In the genomic region with DNA sequence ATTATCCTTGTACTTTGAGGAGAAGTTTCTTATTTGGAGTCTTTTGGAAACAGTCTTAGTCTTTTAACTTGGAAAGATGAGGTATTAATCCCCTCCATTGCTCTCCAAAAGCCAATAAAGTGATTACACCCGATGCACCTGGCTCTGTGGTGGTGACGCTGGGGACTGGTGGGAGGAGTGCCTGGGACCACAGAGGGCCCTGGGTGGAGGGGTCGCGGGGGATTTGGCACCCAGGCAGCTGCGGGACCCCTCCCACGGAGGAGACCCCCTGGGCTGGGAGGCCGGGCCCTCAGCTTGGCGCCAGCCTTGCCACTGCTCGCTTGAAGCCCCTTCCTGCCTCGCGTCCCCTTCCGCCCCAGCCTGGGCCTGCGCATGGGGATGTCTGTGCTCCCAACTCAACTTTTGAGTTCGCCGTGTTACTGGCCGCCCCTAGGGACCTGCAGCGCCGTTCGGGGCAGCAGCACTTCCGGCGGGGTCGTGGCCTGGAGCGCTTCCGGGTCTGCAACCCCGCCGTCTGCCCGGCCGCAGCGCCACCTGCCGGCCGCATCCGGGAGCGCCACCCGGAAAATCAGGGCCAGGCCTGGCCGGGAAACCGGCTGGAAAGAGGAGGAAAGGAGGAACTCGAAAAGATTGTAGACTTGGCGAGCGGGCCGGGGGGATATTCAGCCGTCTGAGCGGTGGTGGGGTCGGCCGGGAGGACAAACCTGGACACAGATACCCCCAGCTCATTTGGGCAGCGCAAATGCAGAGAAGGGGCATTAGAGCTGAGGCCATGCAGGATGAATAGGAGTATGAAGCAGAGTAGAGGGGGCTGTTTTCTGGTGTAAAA, we compare ENCODE assay signal across 9 cellular contexts. TPM values are rescaled to one million over a fixed set of nuclear protein-coding genes. Genes with fewer than 3 reads are reported as not detected.
DNase-seq lines count a peak whose midpoint lies in the region; ATAC-seq and TF ChIP-seq lines count a peak whose summit lies in the region.
"Had no signal": no experiment of that assay in that cellular context is flagged by ENCODE, and none has a peak within 500 bp of the region (broad histone marks: within the 10 kb centered on the region; RNA-seq: fewer than 3 reads in every experiment).

No MANE protein-coding gene starts in this region.

- H3K27me3 ChIP-seq in esophagus squamous epithelium: no peaks in the 10 kb centered on the region
- H3K27me3 ChIP-seq in stomach smooth muscle (ENCODE audit: control insufficient read depth in 1 of 2, insufficient read depth in 2 of 2, low read length in 2 of 2): no peaks in the 10 kb centered on the region

- H3K36me3 ChIP-seq in OCI-LY7 (ENCODE audit: insufficient read depth, low read length) (peaks cover 63% of the 10 kb centered on the region), esophagus squamous epithelium (peaks cover 10 to 47% (median 15%) of the 10 kb centered on the region in 3 donors), stomach smooth muscle (ENCODE audit: control insufficient read depth in 2 of 2, insufficient read depth in 2 of 2, low read length in 2 of 2) (peaks cover 9 to 11% of the 10 kb centered on the region in 2 donors)

- H3K27ac ChIP-seq in OCI-LY7 (ENCODE audit: low read depth, low read length, poor library complexity, severe bottlenecking) (peak overlapping the region; percentile 93), esophagus squamous epithelium (peak overlapping the region; percentile 48 to 100 (median 88)), stomach smooth muscle (ENCODE audit: low read length) (peak overlapping the region; percentile 66)

- peaks cover 29% of the 10 kb centered on the region for H3K4me1 ChIP-seq in OCI-LY7 (ENCODE audit: insufficient read depth, low read length, poor library complexity, severe bottlenecking)
- H3K4me1 ChIP-seq in esophagus squamous epithelium: peaks cover 50 to 65% (median 51%) of the 10 kb centered on the region in 3 donors
- peaks cover 47% of the 10 kb centered on the region for H3K4me1 ChIP-seq in stomach smooth muscle (ENCODE audit: control insufficient read depth, insufficient read depth, low read length)

- no peaks in the 10 kb centered on the region for H3K9me2 ChIP-seq in OCI-LY7 (ENCODE audit: insufficient read depth, low read length)

- H3K4me3 Mint-ChIP-seq in activated T-cell treated with anti-CD3 and anti-CD28 coated beads, Interleukin-2, amount 50 U/mL, for 24 hours: peak overlapping the region; percentile 91
- H3K4me3 Mint-ChIP-seq in naive B cell: peak overlapping the region; percentile 64 to 90 (median 80)

- peak overlapping the region in 1 of 2 donors; percentile 48 for H3K9ac ChIP-seq in stomach smooth muscle (ENCODE audit: low read length in 2 of 2)

- CTCF ChIA-PET in OCI-LY7 (lab: Charles Lee; ENCODE audit: unreplicated experiment): no interaction called here

- TF ChIP-seq CTCF in OCI-LY7 (conservative IDR thresholded peaks at IDR 0.05; ENCODE audit: low read length): peak; percentile 94
- peak; percentile 97 to 99 (median 98) for TF ChIP-seq CTCF in esophagus squamous epithelium (IDR thresholded peaks at IDR 0.05)

- 14 to 16% methylated on average over 9 to 17 of the region's 45 CpGs for WGBS in esophagus squamous epithelium, 2 donors

- H3K27ac Mint-ChIP-seq in activated T-cell treated with anti-CD3 and anti-CD28 coated beads, Interleukin-2, amount 50 U/mL, for 24 hours: peak overlapping the region; percentile 96
- H3K27ac Mint-ChIP-seq in naive B cell: peak overlapping the region; percentile 87 to 98 (median 97)

- no peaks in the 10 kb centered on the region for H3K9me3 Mint-ChIP-seq in activated T-cell treated with anti-CD3 and anti-CD28 coated beads, Interleukin-2, amount 50 U/mL, for 24 hours
- H3K9me3 Mint-ChIP-seq in naive B cell: no peaks in the 10 kb centered on the region

- intact Hi-C loops in OCI-LY7 (cut with micrococcal nuclease; ENCODE audit: unreplicated experiment): loop anchor here (1.0 to 2.0 kb wide), 5 partner anchors 15 to 118 kb away; a partner anchor contains a TSS
- intact Hi-C loops in esophagus squamous epithelium (cut with DNase I): loop anchor here (5.0 kb wide), 1 partner anchor 54 kb away; a partner anchor contains a TSS

- TF ChIP-seq POLR2A in esophagus squamous epithelium (IDR thresholded peaks at IDR 0.05): peak in 1 of 4 donors; percentile 47

- peak overlapping the region; percentile 87 for H3K4me3 ChIP-seq in OCI-LY7 (ENCODE audit: low read depth, low read length, poor library complexity, severe bottlenecking)
- H3K4me3 ChIP-seq in esophagus squamous epithelium: peak overlapping the region in 3 of 4 donors; percentile 15 to 96 (median 29)
- H3K4me3 ChIP-seq in stomach smooth muscle (ENCODE audit: low read length in 2 of 2): peak overlapping the region in 1 of 2 donors; percentile 65

- H3K9me3 ChIP-seq in OCI-LY7 (ENCODE audit: low read length) (no peaks in the 10 kb centered on the region), esophagus squamous epithelium (no peaks in the 10 kb centered on the region), stomach smooth muscle (ENCODE audit: control insufficient read depth in 2 of 2, low read length in 2 of 2) (no peaks in the 10 kb centered on the region)

- H4K20me1 ChIP-seq in OCI-LY7 (ENCODE audit: insufficient read depth, low read length): peaks cover 10% of the 10 kb centered on the region

- ATAC-seq in HG03354 (IDR thresholded peaks at IDR 0.05; ENCODE audit: poor library complexity, severe bottlenecking, unreplicated experiment) (peak; percentile 49), naive B cell (ENCODE audit: low read depth in 2 of 2) (peak; percentile 31 to 36), GM18858 (IDR thresholded peaks at IDR 0.05; ENCODE audit: unreplicated experiment) (no peak)

- peak overlapping the region; percentile 98 for H3K4me2 ChIP-seq in OCI-LY7 (ENCODE audit: low read length)

- no peak overlapping the region for H2AFZ ChIP-seq in OCI-LY7 (ENCODE audit: low read length)

- no TSS peak for BruUV-seq in OCI-LY7 (replicated peaks; lab: Mats Ljungman, UMichigan)

- POLR2A ChIA-PET in OCI-LY7 (lab: Charles Lee): interaction anchor here (0.6 kb wide), 1 partner anchor 288 kb away, joined by 3 read pairs; no protein-coding TSS in a partner anchor

- DNase-seq in GDM1 (lab: John Stamatoyannopoulos, UW) (peak; percentile 61), OCI-LY7 (ENCODE audit: low spot score) (peak; percentile 97), esophagus squamous epithelium (lab: John Stamatoyannopoulos, UW) (no peak), naive B cell (peak; percentile 79)
- DNase-seq in activated T-cell treated with anti-CD3 and anti-CD28 coated beads, Interleukin-2, amount 50 U/mL, for 24 hours: peak; percentile 86

- H3K27me3 Mint-ChIP-seq in activated T-cell treated with anti-CD3 and anti-CD28 coated beads, Interleukin-2, amount 50 U/mL, for 24 hours: no peaks in the 10 kb centered on the region
- no peaks in the 10 kb centered on the region for H3K27me3 Mint-ChIP-seq in naive B cell

- peaks cover 52% of the 10 kb centered on the region for H3K36me3 Mint-ChIP-seq in activated T-cell treated with anti-CD3 and anti-CD28 coated beads, Interleukin-2, amount 50 U/mL, for 24 hours (ENCODE audit: low read depth)
- peaks cover 0 to 17% of the 10 kb centered on the region in 2 donors for H3K36me3 Mint-ChIP-seq in naive B cell

- peaks cover 35% of the 10 kb centered on the region for H3K4me1 Mint-ChIP-seq in activated T-cell treated with anti-CD3 and anti-CD28 coated beads, Interleukin-2, amount 50 U/mL, for 24 hours (ENCODE audit: low read depth)
- peaks cover 32 to 38% (median 33%) of the 10 kb centered on the region in 3 donors for H3K4me1 Mint-ChIP-seq in naive B cell

- H3K79me2 ChIP-seq in OCI-LY7 (ENCODE audit: insufficient read depth, low read depth, low read length): peaks cover 57% of the 10 kb centered on the region

RNA-seq across cellular contexts. Expression of a gene that starts 8.4 kb away (rescaled TPM):
- not detected in 2 replicates for total RNA-seq in OCI-LY7 (2014; rRNA removed; shearing (Covaris generic))
- 0.18 TPM in 1 of 2 replicates, not detected in the other for total RNA-seq in OCI-LY7 (2022)
- under 1 TPM in 3 of 4 donors, not detected in 1; 0.32 to 0.40 (median 0.38) TPM for total RNA-seq in esophagus squamous epithelium
- polyA plus RNA-seq in naive B cell (ENCODE audit: low read depth in 6 of 6): 1 to 10 TPM in 1 of 6 donors, under 1 TPM in 4, not detected in 1; 0.30 to 1.0 (median 0.49) TPM

RNA-seq across cellular contexts. Expression of a gene that starts 17.4 kb away (rescaled TPM):
- 0.44 and 1.5 TPM in 2 replicates for total RNA-seq in OCI-LY7 (2014; rRNA removed; shearing (Covaris generic))
- total RNA-seq in OCI-LY7 (2022) (13.8 and 15.9 TPM in 2 replicates), esophagus squamous epithelium (1 to 10 TPM in 1 of 4 donors, not detected in 3; 1.5 TPM)
- under 1 TPM in 3 of 6 donors, not detected in 3; 0.41 to 0.87 (median 0.53) TPM for polyA plus RNA-seq in naive B cell (ENCODE audit: low read depth in 6 of 6)
- total RNA-seq: renal cortical epithelial cell had no signal

RNA-seq across cellular contexts. Expression of a gene that starts 24.4 kb away (rescaled TPM):
- 10.7 and 14.8 TPM in 2 replicates for total RNA-seq in OCI-LY7 (2014; rRNA removed; shearing (Covaris generic))
- total RNA-seq in OCI-LY7 (2022) (45.7 and 49.7 TPM in 2 replicates), esophagus squamous epithelium (1 to 10 TPM in 1 of 4 donors, under 1 TPM in 2, not detected in 1; 0.76 to 1.1 (median 0.88) TPM)
- polyA plus RNA-seq in naive B cell (ENCODE audit: low read depth in 6 of 6): not detected

RNA-seq across cellular contexts. Expression of a gene that starts 34.4 kb away (rescaled TPM):
- 0.33 and 0.38 TPM in 2 replicates for total RNA-seq in OCI-LY7 (2014; rRNA removed; shearing (Covaris generic))
- total RNA-seq in OCI-LY7 (2022) (0.13 and 0.17 TPM in 2 replicates), esophagus squamous epithelium (under 1 TPM in 1 of 4 donors, not detected in 3; 0.09 TPM)
- polyA plus RNA-seq in naive B cell (ENCODE audit: low read depth in 6 of 6): 10 to 100 TPM in 5 of 6 donors, 1 to 10 TPM in 1; 6.4 to 45.0 (median 15.4) TPM

RNA-seq across cellular contexts. Expression of a gene that starts 36.9 kb away (rescaled TPM):
- 104 and 124 TPM in 2 replicates for total RNA-seq in OCI-LY7 (2014; rRNA removed; shearing (Covaris generic))
- total RNA-seq in OCI-LY7 (2022) (206 and 207 TPM in 2 replicates), esophagus squamous epithelium (10 to 100 TPM; 19.3 to 39.7 (median 31.3) TPM)
- polyA plus RNA-seq in naive B cell (ENCODE audit: low read depth in 6 of 6): 10 to 100 TPM; 13.1 to 37.2 (median 20.3) TPM

Comparison
In these comparisons a context has a peak if more than half of its experiments do, and no peak if none do; other contexts are left out.
1. RNA of a gene that starts 24.4 kb away (total RNA-seq): 10.7 to 49.7 TPM in OCI-LY7; 0.76 to 1.1 TPM in esophagus squamous epithelium; every median in the first group is over 4 times any median in the second.
2. Peak in every context shown above with its lines, with median percentiles within 50 percentile points of each other: H3K27ac ChIP-seq.